In the genomic region with DNA sequence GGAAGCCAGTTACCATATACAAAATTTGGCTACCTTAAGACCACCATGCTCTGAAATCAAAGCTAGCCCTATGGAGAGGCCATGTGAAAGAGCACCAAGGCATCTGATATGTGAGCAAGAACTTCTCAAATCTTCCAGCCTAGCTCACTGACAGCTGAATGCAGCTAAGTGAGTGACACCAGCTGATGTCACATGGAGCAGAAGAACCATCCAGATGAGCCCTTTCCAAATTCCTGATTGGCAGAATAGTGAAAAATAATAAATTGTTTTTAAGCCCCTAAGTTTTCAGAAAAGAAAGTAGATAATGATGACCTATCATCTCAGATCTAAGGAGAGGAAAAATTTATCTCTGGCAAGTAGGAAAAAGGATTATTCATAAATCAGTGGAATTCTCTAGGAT, we compare ENCODE assay signal across 35 cellular contexts.
"Had no signal": no experiment of that assay in that cellular context is flagged by ENCODE, and none has a peak within 500 bp of the region (broad histone marks: within the 10 kb centered on the region; RNA-seq: fewer than 3 reads in every experiment).

No MANE protein-coding gene starts in this region.

- DNase-seq: Karpas-422, Kasumi-1, MG63, MM.1S, MV-4-11, NCI-H1048, NCI-H1092, NCI-H1092 treated with DMSO at 0.1 percent for 48 hours, NCI-H1105, NCI-H1105 treated with DMSO at 0.1 percent for 48 hours, NCI-H1417, NCI-H1417 treated with DMSO at 0.1 percent for 48 hours, NCI-H1436, NCI-H1436 treated with DMSO at 0.1 percent for 48 hours, NCI-H146, NCI-H1694, NCI-H1694 treated with DMSO at 0.1 percent for 48 hours, NCI-H187, NCI-H187 treated with DMSO at 0.1 percent for 48 hours, NCI-H1930, NCI-H2029, NCI-H2029 treated with DMSO at 0.1 percent for 48 hours, NCI-H2081, NCI-H2081 treated with DMSO at 0.1 percent for 48 hours, NCI-H2107, NCI-H2171, NCI-H2171 treated with DMSO at 0.1 percent for 48 hours, NCI-H2227 treated with DMSO at 0.1 percent for 48 hours, NCI-H226, NCI-H345, NCI-H446, NCI-H446 treated with DMSO at 0.1 percent for 48 hours, NCI-H510A, NCI-H510A treated with DMSO at 0.1 percent for 48 hours, NCI-H524 had no signal

- H3K27me3 ChIP-seq: MG63 had no signal

- H3K36me3 ChIP-seq: MG63 had no signal

- H3K9me3 ChIP-seq: MG63 had no signal

- H3K4me3 ChIP-seq: MG63 had no signal
